Comparison of ENCODE assay signal across 18 cellular contexts in the genomic region with DNA sequence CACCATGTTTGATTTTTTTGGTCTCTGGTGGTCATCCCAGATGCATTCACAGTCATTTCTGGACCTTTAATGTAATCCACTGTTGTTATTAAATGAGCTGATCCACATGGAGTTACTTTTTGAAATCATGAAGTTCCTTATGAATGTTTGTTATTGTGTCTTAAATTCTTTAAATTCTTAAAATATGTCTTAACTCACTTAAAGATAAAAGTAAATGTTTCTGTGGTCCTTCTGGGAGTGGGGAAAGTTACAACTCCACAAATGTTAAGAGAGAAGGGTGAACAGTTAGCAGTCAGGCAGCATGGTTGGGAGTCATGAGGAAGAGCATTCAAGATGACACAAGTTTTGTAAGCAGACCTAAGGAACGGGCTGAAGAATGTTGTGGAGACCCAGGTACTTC. TPM values are rescaled to one million over a fixed set of nuclear protein-coding genes. Genes with fewer than 3 reads are reported as not detected.
"Had no signal": no experiment of that assay in that cellular context is flagged by ENCODE, and none has a peak within 500 bp of the region (broad histone marks: within the 10 kb centered on the region; RNA-seq: fewer than 3 reads in every experiment).

No MANE protein-coding gene starts in this region.

- H3K4me1 Mint-ChIP-seq: activated naive CD4-positive, alpha-beta T cell treated with anti-CD3 and anti-CD28 coated beads, Interleukin-2, amount 10 ng/mL, durations not matched to agents 7 days and 5 days; memory B cell; nephron had no signal

- H3K4me3 ChIP-seq: adrenal gland, coronary artery, psoas muscle, sigmoid colon, upper lobe of left lung had no signal

- DNase-seq: activated CD4-positive, alpha-beta T cell treated with anti-CD3 and anti-CD28 coated beads for 48 hours; activated CD8-positive, alpha-beta memory T cell treated with anti-CD3 and anti-CD28 coated beads for 24 hours; activated naive CD4-positive, alpha-beta T cell treated with anti-CD3 and anti-CD28 coated beads, Interleukin-2, amount 10 ng/mL, durations not matched to agents 7 days and 5 days; adrenal gland; caudate nucleus; effector CD8-positive, alpha-beta T cell; occipital lobe; psoas muscle; sigmoid colon; stimulated activated CD4-positive, alpha-beta T cell treated with anti-CD3 and anti-CD28 coated beads, Interleukin-12 subunit alpha, Interleukin-12 subunit beta, amount 100 ng/mL, for 4 hours; stimulated activated naive CD4-positive, alpha-beta T cell; upper lobe of left lung had no signal

- H3K36me3 Mint-ChIP-seq: activated naive CD4-positive, alpha-beta T cell treated with anti-CD3 and anti-CD28 coated beads, Interleukin-2, amount 10 ng/mL, durations not matched to agents 7 days and 5 days; memory B cell; WTC11 had no signal

- H3K27ac Mint-ChIP-seq: activated naive CD4-positive, alpha-beta T cell treated with anti-CD3 and anti-CD28 coated beads, Interleukin-2, amount 10 ng/mL, durations not matched to agents 7 days and 5 days; activated T-helper 2 cell treated with anti-CD3 and anti-CD28 coated beads, Interferon-gamma antibody, Interleukin-2, Interleukin-4, amounts not matched to agents 10 μg/mL and 5 μg/mL and 100 μg/mL, durations not matched to agents 14 hours and 24 hours and 36 hours; memory B cell; T-helper 1 cell treated with Interleukin-12 subunit alpha and Interleukin-12 subunit beta and Interleukin-4 antibody, amounts not matched to agents 30 μg/mL and 1 μg/mL, for 36 hours; WTC11 had no signal

- H3K9me3 Mint-ChIP-seq: activated naive CD4-positive, alpha-beta T cell treated with anti-CD3 and anti-CD28 coated beads, Interleukin-2, amount 10 ng/mL, durations not matched to agents 7 days and 5 days; activated T-helper 2 cell treated with anti-CD3 and anti-CD28 coated beads, Interferon-gamma antibody, Interleukin-2, Interleukin-4, amounts not matched to agents 10 μg/mL and 5 μg/mL and 100 μg/mL, durations not matched to agents 14 hours and 24 hours and 36 hours; memory B cell; nephron; T-helper 1 cell treated with Interleukin-12 subunit alpha and Interleukin-12 subunit beta and Interleukin-4 antibody, amounts not matched to agents 30 μg/mL and 1 μg/mL, for 36 hours; WTC11 had no signal

- H3K27me3 Mint-ChIP-seq: activated naive CD4-positive, alpha-beta T cell treated with anti-CD3 and anti-CD28 coated beads, Interleukin-2, amount 10 ng/mL, durations not matched to agents 7 days and 5 days had no signal

- H3K4me3 Mint-ChIP-seq: activated naive CD4-positive, alpha-beta T cell treated with anti-CD3 and anti-CD28 coated beads, Interleukin-2, amount 10 ng/mL, durations not matched to agents 7 days and 5 days; memory B cell; nephron; T-helper 1 cell treated with Interleukin-12 subunit alpha and Interleukin-12 subunit beta and Interleukin-4 antibody, amounts not matched to agents 30 μg/mL and 1 μg/mL, for 36 hours; WTC11 had no signal

- H3K27ac ChIP-seq: adrenal gland, coronary artery, psoas muscle, upper lobe of left lung had no signal

- ATAC-seq: psoas muscle, WTC11 had no signal

RNA-seq across cellular contexts. Expression of a gene that starts 17.0 kb away (rescaled TPM):
- total RNA-seq: activated T-helper 2 cell treated with anti-CD3 and anti-CD28 coated beads, Interferon-gamma antibody, Interleukin-2, Interleukin-4, amounts not matched to agents 10 μg/mL and 5 μg/mL and 100 μg/mL, durations not matched to agents 14 hours and 24 hours and 36 hours had no signal
